8 cellular contexts compared by ENCODE assay signal in the genomic region with DNA sequence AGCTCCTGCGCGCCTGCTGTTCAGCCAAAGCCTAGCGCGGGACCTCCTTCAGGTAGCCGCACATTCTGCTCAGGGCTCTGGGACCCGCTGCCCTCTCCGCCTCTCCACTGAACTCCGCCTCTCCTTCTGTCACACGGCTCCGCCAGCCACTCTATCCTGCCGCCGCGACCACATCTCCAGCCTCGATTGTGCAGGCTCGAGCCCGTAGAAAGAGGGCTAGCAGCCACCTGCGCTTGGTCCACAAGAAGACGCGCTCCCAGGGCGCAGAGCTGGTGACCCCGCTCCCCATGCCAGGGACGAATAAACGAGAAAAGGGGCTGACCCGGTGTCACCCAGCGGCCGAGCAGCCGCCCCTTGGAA. TPM values are rescaled to one million over a fixed set of nuclear protein-coding genes. Genes with fewer than 3 reads are reported as not detected.
A peak's percentile ranks its signal among the peaks of the same experiment; 100 is the strongest.
DNase-seq lines count a peak whose midpoint lies in the region; ATAC-seq lines count a peak whose summit lies in the region.

No MANE protein-coding gene starts in this region.

- peaks cover 61% of the 10 kb centered on the region for H3K27me3 ChIP-seq in iPS-20b (ENCODE audit: insufficient read depth, low read length)

- H3K27ac Mint-ChIP-seq in activated T-helper 17 cell treated with anti-CD3 and anti-CD28 coated beads, Interleukin-2, amount 50 U/mL, for 72 hours = peak overlapping the region; percentile 80
- no peak overlapping the region for H3K27ac Mint-ChIP-seq in stimulated activated naive CD8-positive, alpha-beta T cell treated with anti-CD3 and anti-CD28 coated beads, Interleukin-15, Interleukin-2, amounts not matched to agents 100 ng/mL and 50 ng/mL, for 24 hours

- H3K4me3 Mint-ChIP-seq in activated T-helper 17 cell treated with anti-CD3 and anti-CD28 coated beads, Interleukin-2, amount 50 U/mL, for 72 hours = peak overlapping the region; percentile 99
- H3K4me3 Mint-ChIP-seq in stimulated activated naive CD8-positive, alpha-beta T cell treated with anti-CD3 and anti-CD28 coated beads, Interleukin-15, Interleukin-2, amounts not matched to agents 100 ng/mL and 50 ng/mL, for 24 hours = peak overlapping the region; percentile 91

- H3K27ac ChIP-seq in iPS-20b (ENCODE audit: low read length) = no peak overlapping the region

- no peaks in the 10 kb centered on the region for H3K9me3 ChIP-seq in iPS-20b (ENCODE audit: insufficient read depth, low read depth, low read length)

- no peak overlapping the region for H3K9ac ChIP-seq in iPS-20b (ENCODE audit: low read depth, low read length)

- H3K36me3 Mint-ChIP-seq in activated T-helper 17 cell treated with anti-CD3 and anti-CD28 coated beads, Interleukin-2, amount 50 U/mL, for 72 hours (ENCODE audit: low read depth) = no peaks in the 10 kb centered on the region
- H3K36me3 Mint-ChIP-seq in stimulated activated naive CD8-positive, alpha-beta T cell treated with anti-CD3 and anti-CD28 coated beads, Interleukin-15, Interleukin-2, amounts not matched to agents 100 ng/mL and 50 ng/mL, for 24 hours (ENCODE audit: low read depth) = no peaks in the 10 kb centered on the region

- no peaks in the 10 kb centered on the region for H3K36me3 ChIP-seq in iPS-20b (ENCODE audit: insufficient read depth, low read depth, low read length)

- H3K27me3 Mint-ChIP-seq in activated T-helper 17 cell treated with anti-CD3 and anti-CD28 coated beads, Interleukin-2, amount 50 U/mL, for 72 hours = peaks cover 24% of the 10 kb centered on the region
- peaks cover 36% of the 10 kb centered on the region for H3K27me3 Mint-ChIP-seq in stimulated activated naive CD8-positive, alpha-beta T cell treated with anti-CD3 and anti-CD28 coated beads, Interleukin-15, Interleukin-2, amounts not matched to agents 100 ng/mL and 50 ng/mL, for 24 hours

- H3K4me3 ChIP-seq in iPS-20b (ENCODE audit: low read length) = peak overlapping the region; percentile 80

- H3K4me1 ChIP-seq in iPS-20b (ENCODE audit: insufficient read depth, low read length) = peaks cover 6% of the 10 kb centered on the region; the same call in 1 of the 2 replicates

- H3K4me1 Mint-ChIP-seq in activated T-helper 17 cell treated with anti-CD3 and anti-CD28 coated beads, Interleukin-2, amount 50 U/mL, for 72 hours = peaks cover 25% of the 10 kb centered on the region
- H3K4me1 Mint-ChIP-seq in stimulated activated naive CD8-positive, alpha-beta T cell treated with anti-CD3 and anti-CD28 coated beads, Interleukin-15, Interleukin-2, amounts not matched to agents 100 ng/mL and 50 ng/mL, for 24 hours (ENCODE audit: low read depth) = peaks cover 25% of the 10 kb centered on the region

- H3K9me3 Mint-ChIP-seq in activated T-helper 17 cell treated with anti-CD3 and anti-CD28 coated beads, Interleukin-2, amount 50 U/mL, for 72 hours = no peaks in the 10 kb centered on the region
- no peaks in the 10 kb centered on the region for H3K9me3 Mint-ChIP-seq in stimulated activated naive CD8-positive, alpha-beta T cell treated with anti-CD3 and anti-CD28 coated beads, Interleukin-15, Interleukin-2, amounts not matched to agents 100 ng/mL and 50 ng/mL, for 24 hours

- DNase-seq in NCI-H748 (lab: John Stamatoyannopoulos, UW; ENCODE audit: unreplicated experiment) (peak; percentile 14), NCI-H748 treated with DMSO at 0.1 percent for 48 hours (lab: John Stamatoyannopoulos, UW) (no peak)
- no peak for DNase-seq in stimulated activated CD4-positive, alpha-beta T cell treated with anti-CD3 and anti-CD28 coated beads, Interleukin-2, amount 100 ng/mL, for 48 hours

- ATAC-seq in activated T-helper 17 cell treated with anti-CD3 and anti-CD28 coated beads, Interleukin-2, amount 50 U/mL, for 72 hours (replicated peaks) = no peak
- ATAC-seq in HG02852 (IDR thresholded peaks at IDR 0.05; ENCODE audit: unreplicated experiment) = no peak
- ATAC-seq in GM21390 (IDR thresholded peaks at IDR 0.05; ENCODE audit: unreplicated experiment) = no peak

RNA-seq across cellular contexts. Expression of a gene that starts 1.1 kb away (rescaled TPM):
- total RNA-seq in activated T-helper 17 cell treated with anti-CD3 and anti-CD28 coated beads, Interleukin-2, amount 50 U/mL, for 72 hours = 10 to 100 TPM in 1 of 2 donors, 1 to 10 TPM in 1; 1.9 to 12.1 TPM
